Comparison of ENCODE assay signal across 18 cellular contexts in genomic region chr2:14779252-14779651, GRCh38.
"Had no signal": no experiment of that assay in that cellular context is flagged by ENCODE, and none has a peak within 500 bp of the region (broad histone marks: within the 10 kb centered on the region; RNA-seq: fewer than 3 reads in every experiment).

No MANE protein-coding gene starts in this region.

- ATAC-seq: foreskin keratinocyte; left cardiac atrium; mucosa of descending colon; stimulated activated memory B cell treated with anti-CD40 and anti-IgM and Interleukin-4, amounts not matched to agents 10 μg/mL and 1 μg/mL and 100 μg/mL, for 72 hours; T-helper 17 cell had no signal

- H3K9me3 ChIP-seq: mucosa of descending colon, sigmoid colon, transverse colon had no signal

- H3K27me3 ChIP-seq: foreskin keratinocyte, sigmoid colon, transverse colon had no signal

- H3K36me3 ChIP-seq: sigmoid colon, transverse colon had no signal

- H3K27ac ChIP-seq: foreskin keratinocyte, sigmoid colon, transverse colon had no signal

- DNase-seq: activated CD4-positive, alpha-beta memory T cell treated with anti-CD3 and anti-CD28 coated beads for 36 hours; activated CD4-positive, alpha-beta T cell treated with anti-CD3 and anti-CD28 coated beads for 48 hours; activated effector memory CD4-positive, alpha-beta T cell treated with Interleukin-2 at 50 U/mL for 16 hours; activated naive CD4-positive, alpha-beta T cell treated with anti-CD3 and anti-CD28 coated beads for 36 hours; activated naive CD8-positive, alpha-beta T cell treated with anti-CD3 and anti-CD28 coated beads, Interleukin-2, amount 10 ng/mL, durations not matched to agents 7 days and 5 days; activated T-cell treated with anti-CD3 and anti-CD28 coated beads, Interleukin-2, amount 50 U/mL, for 48 hours; amniotic stem cell; effector CD4-positive, alpha-beta T cell; foreskin keratinocyte; left cardiac atrium; mucosa of descending colon; occipital lobe; sigmoid colon; stimulated activated CD4-positive, alpha-beta T cell treated with anti-CD3 and anti-CD28 coated beads, Interleukin-15, amount 100 ng/mL, for 24 hours; T-helper 17 cell; transverse colon had no signal

- H3K4me3 ChIP-seq: mucosa of descending colon, sigmoid colon, smooth muscle cell, transverse colon had no signal
